Comparison of ENCODE assay signal across 20 cellular contexts in the genomic region with DNA sequence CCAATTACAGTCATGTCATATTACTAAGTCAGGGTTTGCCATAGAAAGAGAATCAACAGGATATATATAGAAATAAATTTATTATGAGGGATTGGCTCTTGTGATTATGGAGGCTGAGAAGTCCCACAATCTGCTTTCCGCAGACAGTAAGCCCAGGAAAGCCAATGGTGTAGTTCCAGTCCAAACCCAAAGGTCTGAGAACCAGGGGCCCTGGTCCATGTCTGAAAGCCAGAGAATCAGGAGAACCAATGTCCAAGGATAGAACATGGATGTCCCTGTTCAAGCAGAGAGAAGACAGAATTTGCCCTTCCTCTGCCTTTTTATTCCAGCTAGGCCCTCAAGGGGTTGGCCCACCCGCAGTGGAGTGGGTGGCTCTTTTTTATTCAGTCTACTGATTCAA. TPM values are rescaled to one million over a fixed set of nuclear protein-coding genes. Genes with fewer than 3 reads are reported as not detected.
DNase-seq lines count a peak whose midpoint lies in the region; ATAC-seq and TF ChIP-seq lines count a peak whose summit lies in the region.
"Had no signal": no experiment of that assay in that cellular context is flagged by ENCODE, and none has a peak within 500 bp of the region (broad histone marks: within the 10 kb centered on the region; RNA-seq: fewer than 3 reads in every experiment).

No MANE protein-coding gene starts in this region.

- intact Hi-C loops in activated CD8-positive, alpha-beta T cell treated with anti-CD3 and anti-CD28 coated beads for 36 hours (cut with micrococcal nuclease) = no loop called here
- intact Hi-C loops in natural killer cell (cut with micrococcal nuclease) = no loop called here

- no peak overlapping the region for H3K4me3 Mint-ChIP-seq in activated CD8-positive, alpha-beta T cell treated with anti-CD3 and anti-CD28 coated beads for 36 hours
- no peak overlapping the region for H3K4me3 Mint-ChIP-seq in activated CD8-positive, alpha-beta T cell treated with anti-CD3 and anti-CD28 coated beads, Interleukin-2, amount 10 ng/mL, durations not matched to agents 7 days and 5 days
- H3K4me3 Mint-ChIP-seq in natural killer cell (no peak overlapping the region), memory B cell (no peak overlapping the region), type B pancreatic cell (peak overlapping the region; percentile 7)
- no peak overlapping the region for H3K4me3 Mint-ChIP-seq in natural killer cell treated with Interleukin-12 subunit alpha and Interleukin-12 subunit beta and Interleukin-15 and Interleukin-18, amount 100 ng/mL, for 72 hours
- H3K4me3 Mint-ChIP-seq: CD8-positive, alpha-beta T cell had no signal

- H3K27ac Mint-ChIP-seq in activated CD8-positive, alpha-beta T cell treated with anti-CD3 and anti-CD28 coated beads for 36 hours = peak overlapping the region; percentile 3
- H3K27ac Mint-ChIP-seq in activated CD8-positive, alpha-beta T cell treated with anti-CD3 and anti-CD28 coated beads, Interleukin-2, amount 10 ng/mL, durations not matched to agents 7 days and 5 days = no peak overlapping the region
- H3K27ac Mint-ChIP-seq in natural killer cell (peak overlapping the region; percentile 42 to 60), memory B cell (peak overlapping the region; percentile 38), type B pancreatic cell (no peak overlapping the region)
- peak overlapping the region in 1 of 2 donors; percentile 35 for H3K27ac Mint-ChIP-seq in natural killer cell treated with Interleukin-12 subunit alpha and Interleukin-12 subunit beta and Interleukin-15 and Interleukin-18, amount 100 ng/mL, for 72 hours

- DNase-seq in activated CD8-positive, alpha-beta T cell treated with anti-CD3 and anti-CD28 coated beads for 36 hours = no peak
- no peak for DNase-seq in activated CD8-positive, alpha-beta T cell treated with anti-CD3 and anti-CD28 coated beads, Interleukin-2, amount 10 ng/mL, durations not matched to agents 7 days and 5 days
- DNase-seq in natural killer cell (no peak), memory B cell (ENCODE audit: low spot score in 2 of 2) (no peak), type B pancreatic cell (ENCODE audit: extremely low spot score, unreplicated experiment) (no peak), cortex of kidney (lab: John Stamatoyannopoulos, UW) (no peak), 8988T (no peak)
- DNase-seq in natural killer cell treated with Interleukin-12 subunit alpha and Interleukin-12 subunit beta and Interleukin-15 and Interleukin-18, amount 100 ng/mL, for 72 hours (ENCODE audit: low spot score) = no peak
- DNase-seq: BE2C; Calu3; CD8-positive, alpha-beta T cell; NCI-H1417 treated with DMSO at 0.1 percent for 48 hours; NCI-H1930; NCI-H345; NCI-H524 treated with DMSO at 0.1 percent for 48 hours; PC-3; RPMI8226; SHP77 treated with DMSO at 0.1 percent for 48 hours had no signal

- no peak for ATAC-seq in activated CD8-positive, alpha-beta T cell treated with anti-CD3 and anti-CD28 coated beads for 36 hours
- no peak for ATAC-seq in activated CD8-positive, alpha-beta T cell treated with anti-CD3 and anti-CD28 coated beads, Interleukin-2, amount 10 ng/mL, durations not matched to agents 7 days and 5 days
- no peak for ATAC-seq in natural killer cell
- no peak for ATAC-seq in natural killer cell treated with Interleukin-12 subunit alpha and Interleukin-12 subunit beta and Interleukin-15 and Interleukin-18, amount 100 ng/mL, for 72 hours
- ATAC-seq in memory B cell (ENCODE audit: low read depth) = no peak
- ATAC-seq: CD8-positive, alpha-beta T cell; PC-3 had no signal

- TF ChIP-seq CTCF in activated CD8-positive, alpha-beta T cell treated with anti-CD3 and anti-CD28 coated beads for 36 hours (IDR thresholded peaks at IDR 0.05) = no peak
- TF ChIP-seq CTCF in natural killer cell (IDR thresholded peaks at IDR 0.05) (no peak), type B pancreatic cell (conservative IDR thresholded peaks at IDR 0.05) (no peak)

- H3K4me1 Mint-ChIP-seq in activated CD8-positive, alpha-beta T cell treated with anti-CD3 and anti-CD28 coated beads for 36 hours (ENCODE audit: low read depth) = peaks cover 21% of the 10 kb centered on the region
- H3K4me1 Mint-ChIP-seq in activated CD8-positive, alpha-beta T cell treated with anti-CD3 and anti-CD28 coated beads, Interleukin-2, amount 10 ng/mL, durations not matched to agents 7 days and 5 days (ENCODE audit: low read depth) = peaks cover 26% of the 10 kb centered on the region
- peaks cover 30 to 38% of the 10 kb centered on the region in 2 donors for H3K4me1 Mint-ChIP-seq in natural killer cell
- H3K4me1 Mint-ChIP-seq in natural killer cell treated with Interleukin-12 subunit alpha and Interleukin-12 subunit beta and Interleukin-15 and Interleukin-18, amount 100 ng/mL, for 72 hours (ENCODE audit: low read depth in 2 of 2) = peaks cover 21 to 29% of the 10 kb centered on the region in 2 donors
- H3K4me1 Mint-ChIP-seq in memory B cell = peaks cover 14% of the 10 kb centered on the region
- peaks cover 23% of the 10 kb centered on the region for H3K4me1 Mint-ChIP-seq in type B pancreatic cell (ENCODE audit: unreplicated experiment)

- CTCF ChIA-PET in activated CD8-positive, alpha-beta T cell treated with anti-CD3 and anti-CD28 coated beads for 36 hours (lab: Charles Lee) = interaction anchor here (1.5 to 4.7 kb wide), 2 partner anchors 254 to 255 kb away, joined by 6 to 28 read pairs; no protein-coding TSS in a partner anchor
- CTCF ChIA-PET in activated CD8-positive, alpha-beta T cell treated with anti-CD3 and anti-CD28 coated beads, Interleukin-2, amount 10 ng/mL, durations not matched to agents 7 days and 5 days (lab: Charles Lee) = interaction anchor here (4.0 kb wide), 1 partner anchor 10 kb away, joined by 14 read pairs; no protein-coding TSS in a partner anchor

- H3K9me3 Mint-ChIP-seq in activated CD8-positive, alpha-beta T cell treated with anti-CD3 and anti-CD28 coated beads for 36 hours = peaks cover 6% of the 10 kb centered on the region
- H3K9me3 Mint-ChIP-seq in activated CD8-positive, alpha-beta T cell treated with anti-CD3 and anti-CD28 coated beads, Interleukin-2, amount 10 ng/mL, durations not matched to agents 7 days and 5 days (ENCODE audit: insufficient read depth) = no peaks in the 10 kb centered on the region
- H3K9me3 Mint-ChIP-seq in natural killer cell (no peaks in the 10 kb centered on the region), memory B cell (no peaks in the 10 kb centered on the region), type B pancreatic cell (no peaks in the 10 kb centered on the region)
- no peaks in the 10 kb centered on the region for H3K9me3 Mint-ChIP-seq in natural killer cell treated with Interleukin-12 subunit alpha and Interleukin-12 subunit beta and Interleukin-15 and Interleukin-18, amount 100 ng/mL, for 72 hours

- no peaks in the 10 kb centered on the region for H3K27me3 Mint-ChIP-seq in activated CD8-positive, alpha-beta T cell treated with anti-CD3 and anti-CD28 coated beads for 36 hours
- no peaks in the 10 kb centered on the region for H3K27me3 Mint-ChIP-seq in activated CD8-positive, alpha-beta T cell treated with anti-CD3 and anti-CD28 coated beads, Interleukin-2, amount 10 ng/mL, durations not matched to agents 7 days and 5 days (ENCODE audit: low read depth)
- H3K27me3 Mint-ChIP-seq in natural killer cell (ENCODE audit: low read depth in 2 of 2) = no peaks in the 10 kb centered on the region
- no peaks in the 10 kb centered on the region for H3K27me3 Mint-ChIP-seq in natural killer cell treated with Interleukin-12 subunit alpha and Interleukin-12 subunit beta and Interleukin-15 and Interleukin-18, amount 100 ng/mL, for 72 hours
- no peaks in the 10 kb centered on the region for H3K27me3 Mint-ChIP-seq in memory B cell
- no peaks in the 10 kb centered on the region for H3K27me3 Mint-ChIP-seq in type B pancreatic cell

- peaks cover 44% of the 10 kb centered on the region for H3K36me3 Mint-ChIP-seq in activated CD8-positive, alpha-beta T cell treated with anti-CD3 and anti-CD28 coated beads for 36 hours (ENCODE audit: low read depth)
- H3K36me3 Mint-ChIP-seq in activated CD8-positive, alpha-beta T cell treated with anti-CD3 and anti-CD28 coated beads, Interleukin-2, amount 10 ng/mL, durations not matched to agents 7 days and 5 days (ENCODE audit: low read depth) = peaks cover 52% of the 10 kb centered on the region
- H3K36me3 Mint-ChIP-seq in natural killer cell = peaks cover 8% of the 10 kb centered on the region
- H3K36me3 Mint-ChIP-seq in natural killer cell treated with Interleukin-12 subunit alpha and Interleukin-12 subunit beta and Interleukin-15 and Interleukin-18, amount 100 ng/mL, for 72 hours = peaks cover 13% of the 10 kb centered on the region
- H3K36me3 Mint-ChIP-seq in memory B cell = peaks cover 14% of the 10 kb centered on the region
- peaks cover 34% of the 10 kb centered on the region for H3K36me3 Mint-ChIP-seq in type B pancreatic cell

- POLR2A ChIA-PET in activated CD8-positive, alpha-beta T cell treated with anti-CD3 and anti-CD28 coated beads for 36 hours (lab: Charles Lee) = no interaction called here
- POLR2A ChIA-PET in activated CD8-positive, alpha-beta T cell treated with anti-CD3 and anti-CD28 coated beads, Interleukin-2, amount 10 ng/mL, durations not matched to agents 7 days and 5 days (lab: Charles Lee) = no interaction called here

RNA-seq across cellular contexts. Expression of gene FABP2, which starts 25.6 kb away (rescaled TPM):
- not detected for total RNA-seq in activated CD8-positive, alpha-beta T cell treated with anti-CD3 and anti-CD28 coated beads for 36 hours
- not detected for total RNA-seq in activated CD8-positive, alpha-beta T cell treated with anti-CD3 and anti-CD28 coated beads, Interleukin-2, amount 10 ng/mL, durations not matched to agents 7 days and 5 days
- total RNA-seq in natural killer cell (not detected), type B pancreatic cell (ENCODE audit: low replicate concordance) (4.1 and 12.4 TPM in 2 replicates)
- not detected for total RNA-seq in natural killer cell treated with Interleukin-12 subunit alpha and Interleukin-12 subunit beta and Interleukin-15 and Interleukin-18, amount 100 ng/mL, for 72 hours
- total RNA-seq: Calu3; CD8-positive, alpha-beta T cell; HT-29; M059J; PC-3 had no signal

Comparison
In these comparisons a context has a peak if more than half of its experiments do, and no peak if none do; other contexts are left out.
1. H3K27ac Mint-ChIP-seq: peak in activated CD8-positive, alpha-beta T cell treated with anti-CD3 and anti-CD28 coated beads for 36 hours (single experiment), natural killer cell (2 of 2) and memory B cell (single experiment); none in activated CD8-positive, alpha-beta T cell treated with anti-CD3 and anti-CD28 coated beads, Interleukin-2, amount 10 ng/mL, durations not matched to agents 7 days and 5 days (single experiment) and type B pancreatic cell (single experiment).